Comparison of ENCODE assay signal across 8 cellular contexts in the genomic region with DNA sequence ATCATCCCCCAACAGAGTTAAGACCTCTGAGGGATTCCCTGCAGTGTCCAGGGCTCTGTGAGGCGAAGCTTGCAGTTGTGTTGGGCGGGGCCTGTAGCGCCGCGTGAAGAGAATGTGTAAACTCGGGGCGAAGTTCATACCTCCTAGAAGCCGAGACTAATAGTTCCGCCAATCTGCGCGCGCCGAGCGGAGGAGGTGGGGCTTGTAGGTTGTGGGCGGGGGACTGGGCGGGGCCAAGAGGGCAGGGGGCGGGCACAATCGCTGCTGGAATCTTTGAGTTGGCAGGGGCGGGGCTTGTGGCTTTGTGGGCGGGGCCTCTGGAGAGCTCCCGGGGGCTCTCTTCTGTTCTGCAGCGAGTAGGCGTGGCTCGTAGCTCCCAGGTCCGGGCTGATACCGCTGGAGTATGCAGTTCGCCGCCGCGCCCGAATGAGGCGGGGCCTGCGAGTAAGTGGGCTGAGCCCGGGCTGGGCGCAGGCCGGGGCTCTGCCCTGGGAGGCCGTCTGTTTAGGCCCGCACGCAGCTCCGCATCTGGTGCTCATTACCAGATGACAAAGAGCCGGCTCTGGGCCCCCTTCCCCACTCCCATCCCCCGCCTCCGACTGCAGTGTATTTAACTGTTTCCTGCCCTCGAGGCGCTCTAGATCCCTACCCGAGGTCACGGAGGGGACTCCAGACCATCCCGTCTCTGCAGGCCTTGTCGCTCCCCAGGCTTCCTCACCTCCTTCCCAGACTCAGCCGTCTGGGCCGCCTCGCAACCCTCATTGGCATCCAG. TPM values are rescaled to one million over a fixed set of nuclear protein-coding genes. Genes with fewer than 3 reads are reported as not detected.
DNase-seq lines count a peak whose midpoint lies in the region; ATAC-seq, FAIRE-seq and TF ChIP-seq lines count a peak whose summit lies in the region.

No MANE protein-coding gene starts in this region.

- ATAC-seq in GM18505 (IDR thresholded peaks at IDR 0.05; ENCODE audit: unreplicated experiment) (peak; percentile 43), HG02943 (IDR thresholded peaks at IDR 0.05; ENCODE audit: low read depth, unreplicated experiment) (peak; percentile 55), right cardiac atrium (peak; percentile 92 to 93)

- no peak for FAIRE-seq in urothelium cell line (lab: Jason Lieb, UNC)

- no peaks in the 10 kb centered on the region for H3K36me3 ChIP-seq in ascending aorta

- peak overlapping the region; percentile 65 to 75 for H3K27ac ChIP-seq in ascending aorta
- peak overlapping the region; percentile 95 for H3K27ac ChIP-seq in right cardiac atrium (ENCODE audit: low read length)

- H3K27me3 ChIP-seq in ascending aorta = no peaks in the 10 kb centered on the region
- H3K27me3 ChIP-seq in right cardiac atrium (ENCODE audit: control insufficient read depth, insufficient read depth) = no peaks in the 10 kb centered on the region

- intact Hi-C loops in ascending aorta (cut with DNase I) = loop anchor here (1.0 to 5.0 kb wide), 4 partner anchors 16 to 75 kb away; a partner anchor contains a TSS
- intact Hi-C loops in right cardiac atrium (cut with DNase I) = loop anchor here in 3 of 4 donors (2.0 to 10.0 kb wide), 3 partner anchors 16 to 75 kb away; no protein-coding TSS in a partner anchor

- peak overlapping the region; percentile 46 to 70 for H3K4me3 ChIP-seq in ascending aorta
- peak overlapping the region; percentile 59 for H3K4me3 ChIP-seq in right cardiac atrium (ENCODE audit: low read length)

- no peak for TF ChIP-seq POLR2A in GM18505 (IDR thresholded peaks at IDR 0.05; ENCODE audit: borderline replicate concordance, extremely low read depth, insufficient read depth, insufficient read length)

- H3K4me1 ChIP-seq in ascending aorta (peaks cover 18 to 20% of the 10 kb centered on the region in 2 donors), right cardiac atrium (ENCODE audit: control insufficient read depth, insufficient read depth, low read length) (peaks cover 2% of the 10 kb centered on the region)

- DNase-seq in NCI-H187 (lab: John Stamatoyannopoulos, UW) = peak; percentile 92 to 97
- peak; percentile 96 for DNase-seq in T-helper 22 cell (ENCODE audit: low read depth)
- peak; percentile 95 to 97 for DNase-seq in ascending aorta (ENCODE audit: low spot score in 2 of 2)
- DNase-seq in right cardiac atrium = peak; percentile 99 to 100 (median 100)
- peak; percentile 81 for DNase-seq in pulmonary artery endothelial cell (ENCODE audit: low read depth, low spot score)
- DNase-seq in urothelium cell line (ENCODE audit: low spot score) = peak; percentile 95

- 1% methylated on average over 52 of the region's 52 CpGs for WGBS in right cardiac atrium

- H3K9me3 ChIP-seq in ascending aorta (no peaks in the 10 kb centered on the region), right cardiac atrium (ENCODE audit: control insufficient read depth, low read length) (no peaks in the 10 kb centered on the region)

- TF ChIP-seq CTCF in ascending aorta (IDR thresholded peaks at IDR 0.05) = no peak

RNA-seq across cellular contexts. Expression of a gene that starts 4.1 kb away (rescaled TPM):
- total RNA-seq in ascending aorta = 193 TPM
- total RNA-seq in right cardiac atrium = 10 to 100 TPM; 10.5 to 22.9 (median 21.9) TPM
- 12.0 TPM for polyA plus RNA-seq in right cardiac atrium
- total RNA-seq in pulmonary artery endothelial cell = 0.04 TPM in 1 of 2 replicates, not detected in the other

RNA-seq across cellular contexts. Expression of a gene that starts 21.0 kb away (rescaled TPM):
- total RNA-seq in ascending aorta = 3.6 TPM
- total RNA-seq in right cardiac atrium = under 1 TPM; 0.20 to 0.31 (median 0.26) TPM
- polyA plus RNA-seq in right cardiac atrium = 0.45 TPM
- total RNA-seq in pulmonary artery endothelial cell = not detected in 2 replicates

RNA-seq across cellular contexts. Expression of a gene that starts 23.5 kb away (rescaled TPM):
- total RNA-seq in ascending aorta (28.5 TPM), right cardiac atrium (1 to 10 TPM; 2.0 to 3.8 (median 2.2) TPM), pulmonary artery endothelial cell (4.7 and 6.4 TPM in 2 replicates)
- 1.6 TPM for polyA plus RNA-seq in right cardiac atrium

RNA-seq across cellular contexts. Expression of a gene that starts 23.8 kb away (rescaled TPM):
- total RNA-seq in ascending aorta (161 TPM), right cardiac atrium (10 to 100 TPM; 48.0 to 65.3 (median 50.5) TPM), pulmonary artery endothelial cell (146 and 204 TPM in 2 replicates)
- 56.1 TPM for polyA plus RNA-seq in right cardiac atrium

RNA-seq across cellular contexts. Expression of a gene that starts 32.2 kb away (rescaled TPM):
- total RNA-seq in ascending aorta (24.8 TPM), right cardiac atrium (10 to 100 TPM; 12.7 to 19.8 (median 15.0) TPM), pulmonary artery endothelial cell (80.5 and 86.2 TPM in 2 replicates)
- polyA plus RNA-seq in right cardiac atrium = 26.0 TPM

Comparison
In these comparisons a context has a peak if more than half of its experiments do, and no peak if none do; other contexts are left out.
1. Peak in every context shown above with its lines: DNase-seq, ATAC-seq, H3K4me3 ChIP-seq and H3K27ac ChIP-seq.
2. RNA of a gene that starts 4.1 kb away (total RNA-seq): 193 TPM in ascending aorta (single experiment) and 10.5 to 22.9 TPM in right cardiac atrium; 0.04 TPM in pulmonary artery endothelial cell; every median in the first group is over 10 times any median in the second.